1 cellular context compared by ENCODE assay signal in the genomic region with DNA sequence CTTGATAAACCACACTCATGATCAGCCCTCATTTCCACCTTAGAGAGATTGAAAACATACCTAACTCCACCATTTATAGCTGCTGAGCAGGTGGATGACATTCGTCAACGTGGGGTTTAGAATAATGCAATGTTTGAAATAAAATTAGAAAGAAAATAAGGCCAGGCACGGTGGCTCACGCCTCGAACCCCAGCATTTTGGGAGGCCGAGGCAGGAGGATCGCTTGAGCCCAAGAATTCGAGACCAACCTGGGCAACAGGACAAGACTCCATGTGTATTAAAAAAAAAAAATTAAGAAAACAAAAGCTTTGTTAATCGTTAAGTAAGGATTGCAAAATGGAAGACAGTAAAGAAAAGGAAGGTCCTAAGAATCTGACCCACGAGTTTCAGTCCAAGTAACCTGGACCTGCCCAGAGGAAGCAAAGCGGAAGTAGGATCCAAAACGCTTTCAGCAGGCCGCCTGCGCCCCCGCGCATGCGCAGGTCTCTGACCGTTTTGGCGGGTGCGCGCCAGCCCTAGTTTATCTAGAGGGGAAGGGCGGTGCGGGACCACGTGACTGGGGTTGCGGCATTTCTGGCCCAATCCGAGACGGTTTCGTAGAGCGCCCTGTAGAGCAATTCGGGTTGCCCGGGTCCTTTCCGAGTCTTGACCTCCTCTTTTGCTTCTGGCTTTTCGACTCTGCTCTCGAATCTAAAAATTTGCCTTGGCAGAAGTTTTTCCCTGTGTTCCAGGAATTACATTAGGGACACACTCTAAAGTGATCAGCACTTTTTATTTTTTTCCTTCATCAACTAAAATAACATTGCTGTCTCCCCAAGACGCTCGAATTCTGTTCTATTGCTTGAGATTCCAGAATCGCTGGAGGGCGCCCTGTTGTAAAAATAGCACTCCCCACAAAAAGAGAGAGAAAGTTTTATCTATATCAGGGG.
TF ChIP-seq lines count a peak whose summit lies in the region.

No MANE protein-coding gene starts in this region.

TF ChIP-seq in GM23338, 12 proteins besides CTCF, POLR2A, EP300 and RAD21 (continued from another document):
- TF ChIP-seq, protein P1, sequence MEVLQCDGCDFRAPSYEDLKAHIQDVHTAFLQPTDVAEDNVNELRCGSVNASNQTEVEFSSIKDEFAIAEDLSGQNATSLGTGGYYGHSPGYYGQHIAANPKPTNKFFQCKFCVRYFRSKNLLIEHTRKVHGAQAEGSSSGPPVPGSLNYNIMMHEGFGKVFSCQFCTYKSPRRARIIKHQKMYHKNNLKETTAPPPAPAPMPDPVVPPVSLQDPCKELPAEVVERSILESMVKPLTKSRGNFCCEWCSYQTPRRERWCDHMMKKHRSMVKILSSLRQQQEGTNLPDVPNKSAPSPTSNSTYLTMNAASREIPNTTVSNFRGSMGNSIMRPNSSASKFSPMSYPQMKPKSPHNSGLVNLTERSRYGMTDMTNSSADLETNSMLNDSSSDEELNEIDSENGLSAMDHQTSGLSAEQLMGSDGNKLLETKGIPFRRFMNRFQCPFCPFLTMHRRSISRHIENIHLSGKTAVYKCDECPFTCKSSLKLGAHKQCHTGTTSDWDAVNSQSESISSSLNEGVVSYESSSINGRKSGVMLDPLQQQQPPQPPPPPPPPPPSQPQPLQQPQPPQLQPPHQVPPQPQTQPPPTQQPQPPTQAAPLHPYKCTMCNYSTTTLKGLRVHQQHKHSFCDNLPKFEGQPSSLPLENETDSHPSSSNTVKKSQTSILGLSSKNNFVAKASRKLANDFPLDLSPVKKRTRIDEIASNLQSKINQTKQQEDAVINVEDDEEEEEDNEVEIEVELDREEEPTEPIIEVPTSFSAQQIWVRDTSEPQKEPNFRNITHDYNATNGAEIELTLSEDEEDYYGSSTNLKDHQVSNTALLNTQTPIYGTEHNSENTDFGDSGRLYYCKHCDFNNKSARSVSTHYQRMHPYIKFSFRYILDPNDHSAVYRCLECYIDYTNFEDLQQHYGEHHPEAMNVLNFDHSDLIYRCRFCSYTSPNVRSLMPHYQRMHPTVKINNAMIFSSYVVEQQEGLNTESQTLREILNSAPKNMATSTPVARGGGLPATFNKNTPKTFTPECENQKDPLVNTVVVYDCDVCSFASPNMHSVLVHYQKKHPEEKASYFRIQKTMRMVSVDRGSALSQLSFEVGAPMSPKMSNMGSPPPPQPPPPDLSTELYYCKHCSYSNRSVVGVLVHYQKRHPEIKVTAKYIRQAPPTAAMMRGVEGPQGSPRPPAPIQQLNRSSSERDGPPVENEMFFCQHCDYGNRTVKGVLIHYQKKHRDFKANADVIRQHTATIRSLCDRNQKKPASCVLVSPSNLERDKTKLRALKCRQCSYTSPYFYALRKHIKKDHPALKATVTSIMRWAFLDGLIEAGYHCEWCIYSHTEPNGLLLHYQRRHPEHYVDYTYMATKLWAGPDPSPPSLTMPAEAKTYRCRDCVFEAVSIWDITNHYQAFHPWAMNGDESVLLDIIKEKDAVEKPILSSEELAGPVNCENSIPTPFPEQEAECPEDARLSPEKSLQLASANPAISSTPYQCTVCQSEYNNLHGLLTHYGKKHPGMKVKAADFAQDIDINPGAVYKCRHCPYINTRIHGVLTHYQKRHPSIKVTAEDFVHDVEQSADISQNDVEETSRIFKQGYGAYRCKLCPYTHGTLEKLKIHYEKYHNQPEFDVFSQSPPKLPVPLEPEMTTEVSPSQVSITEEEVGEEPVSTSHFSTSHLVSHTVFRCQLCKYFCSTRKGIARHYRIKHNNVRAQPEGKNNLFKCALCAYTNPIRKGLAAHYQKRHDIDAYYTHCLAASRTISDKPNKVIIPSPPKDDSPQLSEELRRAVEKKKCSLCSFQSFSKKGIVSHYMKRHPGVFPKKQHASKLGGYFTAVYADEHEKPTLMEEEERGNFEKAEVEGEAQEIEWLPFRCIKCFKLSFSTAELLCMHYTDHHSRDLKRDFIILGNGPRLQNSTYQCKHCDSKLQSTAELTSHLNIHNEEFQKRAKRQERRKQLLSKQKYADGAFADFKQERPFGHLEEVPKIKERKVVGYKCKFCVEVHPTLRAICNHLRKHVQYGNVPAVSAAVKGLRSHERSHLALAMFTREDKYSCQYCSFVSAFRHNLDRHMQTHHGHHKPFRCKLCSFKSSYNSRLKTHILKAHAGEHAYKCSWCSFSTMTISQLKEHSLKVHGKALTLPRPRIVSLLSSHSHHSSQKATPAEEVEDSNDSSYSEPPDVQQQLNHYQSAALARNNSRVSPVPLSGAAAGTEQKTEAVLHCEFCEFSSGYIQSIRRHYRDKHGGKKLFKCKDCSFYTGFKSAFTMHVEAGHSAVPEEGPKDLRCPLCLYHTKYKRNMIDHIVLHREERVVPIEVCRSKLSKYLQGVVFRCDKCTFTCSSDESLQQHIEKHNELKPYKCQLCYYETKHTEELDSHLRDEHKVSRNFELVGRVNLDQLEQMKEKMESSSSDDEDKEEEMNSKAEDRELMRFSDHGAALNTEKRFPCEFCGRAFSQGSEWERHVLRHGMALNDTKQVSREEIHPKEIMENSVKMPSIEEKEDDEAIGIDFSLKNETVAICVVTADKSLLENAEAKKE (CRISPR knock-in tag; IDR thresholded peaks at IDR 0.05) = no peak
- TF ChIP-seq CREB1 (CRISPR knock-in tag; IDR thresholded peaks at IDR 0.05; ENCODE audit: low read depth) (peak; percentile 44; the same call in 1 of the 2 replicates), EZH2phosphoT487 (IDR thresholded peaks at IDR 0.05; ENCODE audit: unreplicated experiment) (no peak), EZH2 (IDR thresholded peaks at IDR 0.05; ENCODE audit: low read depth, unreplicated experiment) (no peak), ZNF331 (CRISPR knock-in tag; IDR thresholded peaks at IDR 0.05; ENCODE audit: low read depth) (no peak), STAT1 (IDR thresholded peaks at IDR 0.05; ENCODE audit: unreplicated experiment) (no peak), POLR2AphosphoS5 (IDR thresholded peaks at IDR 0.05; ENCODE audit: low read depth) (peak; percentile 62)
TF ChIP-seq in GM23338: peak in this region for 2.
